ENCODE assay signal across 1 cellular context in genomic region chr11:43574949-43575915, GRCh38.
TF ChIP-seq lines count a peak whose summit lies in the region.

No MANE protein-coding gene starts in this region.

TF ChIP-seq in SK-N-SH treated with all-trans-retinoic acid at 6 μM for 48 hours, 23 proteins besides CTCF, POLR2A, EP300 and RAD21 (continued from another document):
- no peak for TF ChIP-seq RARB (CRISPR knock-in tag; IDR thresholded peaks at IDR 0.05)
